8 cellular contexts compared by ENCODE assay signal in the genomic region with DNA sequence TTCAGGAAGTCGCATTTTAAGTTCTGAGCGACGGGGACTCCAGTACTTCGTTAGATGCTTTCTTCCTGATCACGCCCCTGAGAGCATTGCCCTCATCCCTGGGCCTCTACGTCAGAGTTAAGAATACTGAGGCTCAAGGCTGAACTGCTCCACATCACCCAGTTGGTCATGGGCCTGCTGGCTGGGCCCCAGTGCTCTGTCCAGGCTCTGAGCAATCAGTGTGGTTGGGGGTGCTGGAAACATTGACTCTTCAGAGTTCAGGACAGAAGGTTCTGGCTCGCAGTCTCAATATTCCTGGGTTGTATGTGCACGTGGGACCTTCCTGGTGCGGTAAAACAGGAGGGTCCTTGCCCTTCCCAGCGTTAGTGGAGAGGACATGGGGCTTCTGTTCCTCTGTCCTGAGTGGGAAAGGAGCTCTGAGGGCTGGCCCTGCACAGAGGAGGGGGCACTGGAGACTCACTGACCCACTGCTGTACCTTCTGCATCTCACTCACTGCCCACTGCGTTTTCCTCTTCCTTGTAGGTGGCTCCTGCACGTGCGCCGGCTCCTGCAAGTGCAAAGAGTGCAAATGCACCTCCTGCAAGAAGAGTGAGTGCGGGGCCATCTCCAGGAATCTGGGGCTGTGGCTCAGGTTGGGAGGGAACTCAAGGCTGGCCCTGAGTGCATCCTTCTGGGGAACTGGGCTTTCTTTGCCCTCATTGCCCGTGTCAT. TPM values are rescaled to one million over a fixed set of nuclear protein-coding genes. Genes with fewer than 3 reads are reported as not detected.
DNase-seq lines count a peak whose midpoint lies in the region; ATAC-seq, FAIRE-seq and TF ChIP-seq lines count a peak whose summit lies in the region.

No MANE protein-coding gene starts in this region.

- no peaks in the 10 kb centered on the region for H3K36me3 ChIP-seq in stomach smooth muscle (ENCODE audit: control insufficient read depth in 2 of 2, insufficient read depth in 2 of 2, low read length in 2 of 2)

- H3K9me3 ChIP-seq in A549 (no peaks in the 10 kb centered on the region), stomach smooth muscle (ENCODE audit: control insufficient read depth in 2 of 2, low read length in 2 of 2) (no peaks in the 10 kb centered on the region)

- no peak for TF ChIP-seq EP300 in A549 (IDR thresholded peaks at IDR 0.05)

- H3K4me1 ChIP-seq in A549 (peaks cover 14% of the 10 kb centered on the region), stomach smooth muscle (ENCODE audit: control insufficient read depth, insufficient read depth, low read length) (peaks cover 17% of the 10 kb centered on the region)

- TF ChIP-seq POLR2A in A549 (IDR thresholded peaks at IDR 0.05; ENCODE audit: low read length), result no peak

- no peak for TF ChIP-seq RAD21 in A549 (conservative IDR thresholded peaks at IDR 0.05 in 1 of 2, IDR thresholded peaks at IDR 0.05 in 1 of 2)

- H3K9ac ChIP-seq in stomach smooth muscle (ENCODE audit: low read length in 2 of 2), result peak overlapping the region; percentile 95 to 97

- TF ChIP-seq CTCF in A549 (IDR thresholded peaks at IDR 0.05), result no peak

- DNase-seq in A549 (ENCODE audit: low read depth in 1 of 2, low spot score in 1 of 2) (no peak), astrocyte of the hippocampus (ENCODE audit: low read depth, low spot score) (peak; percentile 73), kidney tubule cell (ENCODE audit: low spot score) (peak; percentile 64), epidermal melanocyte (ENCODE audit: insufficient read length, low spot score) (no peak)
- DNase-seq in activated CD4-positive, CD25-positive, alpha-beta regulatory T cell treated with anti-CD3 and anti-CD28 coated beads, Interleukin-2, amount 50 U/mL, for 72 hours, result no peak

- POLR2A ChIA-PET in A549 (lab: Yijun Ruan, JAX), result interaction anchor here (1.7 kb wide), 1 partner anchor 17 kb away, joined by 19 read pairs; the partner anchor contains the start of gene MT2A

- no peaks in the 10 kb centered on the region for H3K27me3 ChIP-seq in stomach smooth muscle (ENCODE audit: control insufficient read depth in 1 of 2, insufficient read depth in 2 of 2, low read length in 2 of 2)

- peak overlapping the region in 1 of 2 experiments; percentile 86; a peak in 4 of 6 replicates for H3K27ac ChIP-seq in A549
- H3K27ac ChIP-seq in stomach smooth muscle (ENCODE audit: low read length), result peak overlapping the region; percentile 96

- CTCF ChIA-PET in A549 (lab: Yijun Ruan, JAX), result interaction anchor here (0.8 to 5.3 kb wide), 7 partner anchors 13 to 112 kb away, joined by 3 to 18 read pairs (median 3); partner anchors contain the start of gene MT1A

- H3K4me3 ChIP-seq in A549 (no peak overlapping the region), stomach smooth muscle (ENCODE audit: low read length in 2 of 2) (peak overlapping the region; percentile 91 to 96)

- no peak overlapping the region for H3K4me2 ChIP-seq in A549

- 91% methylated on average over 16 of the region's 16 CpGs for WGBS in A549 (ENCODE audit: missing lambda C conversion rate)

- no peak for FAIRE-seq in A549 (lab: Jason Lieb, UNC)

- peak; percentile 15 to 22; a peak in 2 of 6 replicates for ATAC-seq in A549
- peak; percentile 12 for ATAC-seq in HG02759 (IDR thresholded peaks at IDR 0.05; ENCODE audit: unreplicated experiment)
- no peak for ATAC-seq in GM19351 (IDR thresholded peaks at IDR 0.05; ENCODE audit: unreplicated experiment)

TF ChIP-seq in A549, 52 proteins besides CTCF, POLR2A, EP300 and RAD21 (continues in another document):
- TF ChIP-seq, protein P1, sequence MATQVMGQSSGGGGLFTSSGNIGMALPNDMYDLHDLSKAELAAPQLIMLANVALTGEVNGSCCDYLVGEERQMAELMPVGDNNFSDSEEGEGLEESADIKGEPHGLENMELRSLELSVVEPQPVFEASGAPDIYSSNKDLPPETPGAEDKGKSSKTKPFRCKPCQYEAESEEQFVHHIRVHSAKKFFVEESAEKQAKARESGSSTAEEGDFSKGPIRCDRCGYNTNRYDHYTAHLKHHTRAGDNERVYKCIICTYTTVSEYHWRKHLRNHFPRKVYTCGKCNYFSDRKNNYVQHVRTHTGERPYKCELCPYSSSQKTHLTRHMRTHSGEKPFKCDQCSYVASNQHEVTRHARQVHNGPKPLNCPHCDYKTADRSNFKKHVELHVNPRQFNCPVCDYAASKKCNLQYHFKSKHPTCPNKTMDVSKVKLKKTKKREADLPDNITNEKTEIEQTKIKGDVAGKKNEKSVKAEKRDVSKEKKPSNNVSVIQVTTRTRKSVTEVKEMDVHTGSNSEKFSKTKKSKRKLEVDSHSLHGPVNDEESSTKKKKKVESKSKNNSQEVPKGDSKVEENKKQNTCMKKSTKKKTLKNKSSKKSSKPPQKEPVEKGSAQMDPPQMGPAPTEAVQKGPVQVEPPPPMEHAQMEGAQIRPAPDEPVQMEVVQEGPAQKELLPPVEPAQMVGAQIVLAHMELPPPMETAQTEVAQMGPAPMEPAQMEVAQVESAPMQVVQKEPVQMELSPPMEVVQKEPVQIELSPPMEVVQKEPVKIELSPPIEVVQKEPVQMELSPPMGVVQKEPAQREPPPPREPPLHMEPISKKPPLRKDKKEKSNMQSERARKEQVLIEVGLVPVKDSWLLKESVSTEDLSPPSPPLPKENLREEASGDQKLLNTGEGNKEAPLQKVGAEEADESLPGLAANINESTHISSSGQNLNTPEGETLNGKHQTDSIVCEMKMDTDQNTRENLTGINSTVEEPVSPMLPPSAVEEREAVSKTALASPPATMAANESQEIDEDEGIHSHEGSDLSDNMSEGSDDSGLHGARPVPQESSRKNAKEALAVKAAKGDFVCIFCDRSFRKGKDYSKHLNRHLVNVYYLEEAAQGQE (IDR thresholded peaks at IDR 0.05), result no peak
- TF ChIP-seq RFX5 (IDR thresholded peaks at IDR 0.05), result no peak
- no peak for TF ChIP-seq RARB (CRISPR knock-in tag; IDR thresholded peaks at IDR 0.05)
- TF ChIP-seq, protein P2, sequence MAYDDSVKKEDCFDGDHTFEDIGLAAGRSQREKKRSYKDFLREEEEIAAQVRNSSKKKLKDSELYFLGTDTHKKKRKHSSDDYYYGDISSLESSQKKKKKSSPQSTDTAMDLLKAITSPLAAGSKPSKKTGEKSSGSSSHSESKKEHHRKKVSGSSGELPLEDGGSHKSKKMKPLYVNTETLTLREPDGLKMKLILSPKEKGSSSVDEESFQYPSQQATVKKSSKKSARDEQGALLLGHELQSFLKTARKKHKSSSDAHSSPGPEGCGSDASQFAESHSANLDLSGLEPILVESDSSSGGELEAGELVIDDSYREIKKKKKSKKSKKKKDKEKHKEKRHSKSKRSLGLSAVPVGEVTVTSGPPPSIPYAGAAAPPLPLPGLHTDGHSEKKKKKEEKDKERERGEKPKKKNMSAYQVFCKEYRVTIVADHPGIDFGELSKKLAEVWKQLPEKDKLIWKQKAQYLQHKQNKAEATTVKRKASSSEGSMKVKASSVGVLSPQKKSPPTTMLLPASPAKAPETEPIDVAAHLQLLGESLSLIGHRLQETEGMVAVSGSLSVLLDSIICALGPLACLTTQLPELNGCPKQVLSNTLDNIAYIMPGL (CRISPR knock-in tag; IDR thresholded peaks at IDR 0.05; ENCODE audit: borderline replicate concordance), result no peak
- TF ChIP-seq E2F6 (IDR thresholded peaks at IDR 0.05; ENCODE audit: borderline replicate concordance, low read depth), result no peak
- no peak for TF ChIP-seq JUNB (IDR thresholded peaks at IDR 0.05)
- TF ChIP-seq ZSCAN20 (CRISPR knock-in tag; IDR thresholded peaks at IDR 0.05), result no peak
- TF ChIP-seq CHD4 (IDR thresholded peaks at IDR 0.05; ENCODE audit: borderline replicate concordance), result no peak
- no peak for TF ChIP-seq NPAS2 (CRISPR knock-in tag; IDR thresholded peaks at IDR 0.05; ENCODE audit: borderline replicate concordance)

RNA-seq across cellular contexts. Expression of gene MT1E, which starts 0.5 kb away (rescaled TPM):
- polyA plus RNA-seq in A549 (2011; rRNA removed) (not detected in 2 replicates), A549 (2017; fragmentation: RNase III; extraction: RNeasy Plus Mini Kit Qiagen cat#74134 plus additional on column Dnase treatment) (not detected in 3 replicates)
- polyA plus RNA-seq in A549 (2012; cell fraction: cytosol; rRNA removed), result not detected in 2 replicates
- not detected in 2 replicates for polyA plus RNA-seq in A549 (2012; cell fraction: nucleus; rRNA removed)
- polyA minus RNA-seq in A549 (2011; rRNA and poly(A)+ RNA removed), result not detected in 2 replicates

RNA-seq across cellular contexts. Expression of gene MT1M, which starts 6.4 kb away (rescaled TPM):
- not detected in 2 replicates for polyA plus RNA-seq in A549 (2011; rRNA removed)
- polyA plus RNA-seq in A549 (2012; cell fraction: cytosol; rRNA removed), result not detected in 2 replicates
- polyA plus RNA-seq in A549 (2012; cell fraction: nucleus; rRNA removed), result not detected in 2 replicates
- not detected in 3 replicates for polyA plus RNA-seq in A549 (2017; fragmentation: RNase III; extraction: RNeasy Plus Mini Kit Qiagen cat#74134 plus additional on column Dnase treatment)
- not detected in 2 replicates for polyA minus RNA-seq in A549 (2011; rRNA and poly(A)+ RNA removed)

RNA-seq across cellular contexts. Expression of gene MT1A, which starts 12.4 kb away (rescaled TPM):
- polyA plus RNA-seq in A549 (2011; rRNA removed) (5.3 and 8.0 TPM in 2 replicates), A549 (2017; fragmentation: RNase III; extraction: RNeasy Plus Mini Kit Qiagen cat#74134 plus additional on column Dnase treatment) (12.8 to 16.9 TPM (median 14.1 TPM) in 3 replicates)
- 41.6 and 45.1 TPM in 2 replicates for polyA plus RNA-seq in A549 (2012; cell fraction: cytosol; rRNA removed)
- polyA plus RNA-seq in A549 (2012; cell fraction: nucleus; rRNA removed), result 30.4 and 34.7 TPM in 2 replicates
- polyA minus RNA-seq in A549 (2011; rRNA and poly(A)+ RNA removed), result 6.5 and 11.2 TPM in 2 replicates

RNA-seq across cellular contexts. Expression of gene MT2A, which starts 17.7 kb away (rescaled TPM):
- polyA plus RNA-seq in A549 (2011; rRNA removed), result 39.1 and 69.4 TPM in 2 replicates
- polyA plus RNA-seq in A549 (2012; cell fraction: cytosol; rRNA removed), result 156 and 189 TPM in 2 replicates
- polyA plus RNA-seq in A549 (2012; cell fraction: nucleus; rRNA removed), result 154 and 179 TPM in 2 replicates
- 228 to 316 TPM (median 305 TPM) in 3 replicates for polyA plus RNA-seq in A549 (2017; fragmentation: RNase III; extraction: RNeasy Plus Mini Kit Qiagen cat#74134 plus additional on column Dnase treatment)
- polyA minus RNA-seq in A549 (2011; rRNA and poly(A)+ RNA removed), result 18.9 and 29.2 TPM in 2 replicates

RNA-seq across cellular contexts. Expression of gene MT1B, which starts 25.6 kb away (rescaled TPM):
- polyA plus RNA-seq in A549 (2011; rRNA removed), result not detected in 2 replicates
- polyA plus RNA-seq in A549 (2012; cell fraction: cytosol; rRNA removed), result not detected in 2 replicates
- polyA plus RNA-seq in A549 (2012; cell fraction: nucleus; rRNA removed), result not detected in 2 replicates
- polyA plus RNA-seq in A549 (2017; fragmentation: RNase III; extraction: RNeasy Plus Mini Kit Qiagen cat#74134 plus additional on column Dnase treatment), result not detected in 3 replicates
- polyA minus RNA-seq in A549 (2011; rRNA and poly(A)+ RNA removed), result not detected in 2 replicates

Comparison
In these comparisons a context has a peak if more than half of its experiments do, and no peak if none do; other contexts are left out.
1. DNase-seq: peak in astrocyte of the hippocampus (single experiment) and kidney tubule cell (single experiment); none in A549 (0 of 2), activated CD4-positive, CD25-positive, alpha-beta regulatory T cell treated with anti-CD3 and anti-CD28 coated beads, Interleukin-2, amount 50 U/mL, for 72 hours (single experiment) and epidermal melanocyte (single experiment).